Comparison of ENCODE assay signal across 10 cellular contexts in genomic region chr3:47017504-47018268, GRCh38. TPM values are rescaled to one million over a fixed set of nuclear protein-coding genes. Genes with fewer than 3 reads are reported as not detected.
DNase-seq lines count a peak whose midpoint lies in the region; ATAC-seq, FAIRE-seq and TF ChIP-seq lines count a peak whose summit lies in the region.
"Had no signal": no experiment of that assay in that cellular context is flagged by ENCODE, and none has a peak within 500 bp of the region (broad histone marks: within the 10 kb centered on the region; RNA-seq: fewer than 3 reads in every experiment).

No MANE protein-coding gene starts in this region.

- H3K27ac ChIP-seq in SK-N-MC: no peak overlapping the region
- peak overlapping the region in 1 of 2 donors; percentile 18 for H3K27ac ChIP-seq in kidney (ENCODE audit: low read depth in 2 of 2, low read length in 2 of 2)
- H3K27ac ChIP-seq: gastroesophageal sphincter had no signal

- in situ Hi-C loops in ACHN (cut with HindIII; ENCODE audit: low pct_ligation_motif_present, low pct_unique_long_range_greater_than_20kb, low sequenced_read_pairs): no loop called here

- ATAC-seq in HG03439 (IDR thresholded peaks at IDR 0.05; ENCODE audit: unreplicated experiment) (no peak), HG03280 (IDR thresholded peaks at IDR 0.05; ENCODE audit: unreplicated experiment) (no peak)
- ATAC-seq: gastroesophageal sphincter had no signal

- DNase-seq in ACHN (peak; percentile 27), GM12891 (ENCODE audit: insufficient read length, low spot score) (no peak), SK-N-MC (ENCODE audit: low read depth, low spot score) (peak; percentile 66), kidney (peak; percentile 4), cerebellar nuclear complex (lab: John Stamatoyannopoulos, UW) (no peak), erythroblast (lab: John Stamatoyannopoulos, UW) (no peak)
- DNase-seq: activated gamma-delta T cell had no signal

- no peak overlapping the region for H3K4me3 ChIP-seq in SK-N-MC
- H3K4me3 ChIP-seq in kidney (ENCODE audit: low read length in 2 of 2): no peak overlapping the region
- H3K4me3 ChIP-seq: gastroesophageal sphincter had no signal

- no peak overlapping the region for H3K9ac ChIP-seq in SK-N-MC (ENCODE audit: insufficient read length)
- no peak overlapping the region for H3K9ac ChIP-seq in kidney (ENCODE audit: low read length in 2 of 2)

- FAIRE-seq in GM12891 (lab: Jason Lieb, UNC): peak; percentile 60
- FAIRE-seq in kidney (lab: Jason Lieb, UNC): no peak

- intact Hi-C loops in kidney (cut with DNase I): no loop called here

- TF ChIP-seq POLR2A in GM12891 (IDR thresholded peaks at IDR 0.05; ENCODE audit: low read depth, low read length) (no peak), erythroblast (IDR thresholded peaks at IDR 0.05; ENCODE audit: low read length) (no peak)

- TF ChIP-seq CTCF in kidney (IDR thresholded peaks at IDR 0.05; ENCODE audit: borderline replicate concordance, extremely low read depth, insufficient read depth): no peak

- H3K36me3 ChIP-seq in SK-N-MC (ENCODE audit: insufficient read depth, low read length): peaks cover 11% of the 10 kb centered on the region; the same call in 1 of the 2 replicates
- peaks cover 21 to 29% of the 10 kb centered on the region in 2 donors for H3K36me3 ChIP-seq in kidney (ENCODE audit: control insufficient read depth in 1 of 2, insufficient read depth in 2 of 2, low read length in 2 of 2)

- H3K9me3 ChIP-seq in SK-N-MC (ENCODE audit: low read depth, low read length) (no peaks in the 10 kb centered on the region), kidney (ENCODE audit: control insufficient read depth in 1 of 2, low read length in 2 of 2) (no peaks in the 10 kb centered on the region)
- H3K9me3 ChIP-seq: gastroesophageal sphincter had no signal

- peaks cover 0 to 4% of the 10 kb centered on the region in 2 donors for H3K4me1 ChIP-seq in kidney (ENCODE audit: control insufficient read depth in 1 of 2, insufficient read depth in 1 of 2, low read depth in 1 of 2, low read length in 2 of 2)

TF ChIP-seq in GM12891, 5 proteins besides CTCF, POLR2A, EP300 and RAD21:
- TF ChIP-seq TAF1 (IDR thresholded peaks at IDR 0.05; ENCODE audit: low read depth, low read length): no peak
- no peak for TF ChIP-seq POU2F2 (IDR thresholded peaks at IDR 0.05; ENCODE audit: low read depth, low read length)
- no peak for TF ChIP-seq SPI1 (IDR thresholded peaks at IDR 0.05; ENCODE audit: low read depth, low read length)
- TF ChIP-seq POLR2AphosphoS5 (IDR thresholded peaks at IDR 0.05; ENCODE audit: low read depth, low read length): no peak
- TF ChIP-seq PAX5 (IDR thresholded peaks at IDR 0.05; ENCODE audit: insufficient read depth, low read length, severe bottlenecking): no peak

RNA-seq across cellular contexts. Expression of gene NBEAL2, which starts 38.2 kb away (rescaled TPM):
- polyA plus RNA-seq in GM12891 (2012; ENCODE audit: low read depth, missing spikeins): 53.4 TPM
- 82.8 TPM for total RNA-seq in kidney
- polyA plus RNA-seq in kidney (ENCODE audit: insufficient read depth, low read depth, low replicate concordance): 25.7 TPM

RNA-seq across cellular contexts. Expression of gene CCDC12, which starts 41.1 kb away (rescaled TPM):
- polyA plus RNA-seq in GM12891 (2012; ENCODE audit: low read depth, missing spikeins): 55.8 TPM
- 59.7 TPM for total RNA-seq in kidney
- 85.6 TPM for polyA plus RNA-seq in kidney (ENCODE audit: insufficient read depth, low read depth, low replicate concordance)

Comparison
In these comparisons a context has a peak if more than half of its experiments do, and no peak if none do; other contexts are left out.
1. DNase-seq: peak in ACHN (single experiment), SK-N-MC (single experiment) and kidney (single experiment); none in GM12891 (single experiment), cerebellar nuclear complex (0 of 2) and erythroblast (0 of 2).